In the genomic region with DNA sequence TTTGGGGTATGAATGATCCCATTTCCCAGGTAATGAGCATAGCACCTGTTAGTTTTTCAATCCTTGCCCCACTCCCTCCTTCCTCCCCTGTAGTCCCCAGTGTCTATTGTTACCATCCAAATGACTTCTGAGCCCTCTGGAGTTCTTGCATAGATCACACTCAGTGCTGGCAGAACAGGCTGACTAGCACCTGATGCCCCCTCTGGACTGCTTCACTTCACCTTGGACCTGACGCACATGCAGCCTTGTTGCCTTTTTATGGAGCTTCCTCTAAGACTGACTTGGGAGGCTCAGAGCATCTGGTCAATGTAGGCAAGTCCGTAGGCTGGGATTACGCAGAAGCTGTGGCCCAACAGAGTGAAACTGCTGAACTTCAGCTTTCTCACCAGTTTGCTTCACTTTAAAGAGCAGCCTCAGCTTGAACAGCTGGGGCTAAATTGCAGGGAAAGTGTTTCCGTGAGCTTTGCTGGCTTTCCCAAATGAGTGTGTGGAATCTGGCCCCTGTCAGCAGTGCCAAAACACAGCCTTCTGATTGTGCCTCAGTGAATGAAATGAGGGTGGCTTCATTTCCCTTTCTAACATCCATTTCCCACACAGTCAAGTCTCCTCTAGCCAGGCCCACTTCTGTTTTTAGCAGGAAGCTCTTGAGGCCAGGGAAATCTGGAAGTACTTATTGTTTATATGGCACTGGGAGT, we compare ENCODE assay signal across 1 cellular context.
TF ChIP-seq lines count a peak whose summit lies in the region.

No MANE protein-coding gene starts in this region.

TF ChIP-seq in GM23338, 12 proteins besides CTCF, POLR2A, EP300 and RAD21 (continued from another document):
- TF ChIP-seq, protein P1, sequence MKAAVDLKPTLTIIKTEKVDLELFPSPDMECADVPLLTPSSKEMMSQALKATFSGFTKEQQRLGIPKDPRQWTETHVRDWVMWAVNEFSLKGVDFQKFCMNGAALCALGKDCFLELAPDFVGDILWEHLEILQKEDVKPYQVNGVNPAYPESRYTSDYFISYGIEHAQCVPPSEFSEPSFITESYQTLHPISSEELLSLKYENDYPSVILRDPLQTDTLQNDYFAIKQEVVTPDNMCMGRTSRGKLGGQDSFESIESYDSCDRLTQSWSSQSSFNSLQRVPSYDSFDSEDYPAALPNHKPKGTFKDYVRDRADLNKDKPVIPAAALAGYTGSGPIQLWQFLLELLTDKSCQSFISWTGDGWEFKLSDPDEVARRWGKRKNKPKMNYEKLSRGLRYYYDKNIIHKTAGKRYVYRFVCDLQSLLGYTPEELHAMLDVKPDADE (IDR thresholded peaks at IDR 0.05): no peak
- TF ChIP-seq ZNF114 (CRISPR knock-in tag; IDR thresholded peaks at IDR 0.05): no peak
- no peak for TF ChIP-seq STAT1 (IDR thresholded peaks at IDR 0.05; ENCODE audit: unreplicated experiment)
- no peak for TF ChIP-seq CREB1 (CRISPR knock-in tag; IDR thresholded peaks at IDR 0.05; ENCODE audit: low read depth)
- no peak for TF ChIP-seq ZNF462 (CRISPR knock-in tag; IDR thresholded peaks at IDR 0.05)
- TF ChIP-seq, protein P2, sequence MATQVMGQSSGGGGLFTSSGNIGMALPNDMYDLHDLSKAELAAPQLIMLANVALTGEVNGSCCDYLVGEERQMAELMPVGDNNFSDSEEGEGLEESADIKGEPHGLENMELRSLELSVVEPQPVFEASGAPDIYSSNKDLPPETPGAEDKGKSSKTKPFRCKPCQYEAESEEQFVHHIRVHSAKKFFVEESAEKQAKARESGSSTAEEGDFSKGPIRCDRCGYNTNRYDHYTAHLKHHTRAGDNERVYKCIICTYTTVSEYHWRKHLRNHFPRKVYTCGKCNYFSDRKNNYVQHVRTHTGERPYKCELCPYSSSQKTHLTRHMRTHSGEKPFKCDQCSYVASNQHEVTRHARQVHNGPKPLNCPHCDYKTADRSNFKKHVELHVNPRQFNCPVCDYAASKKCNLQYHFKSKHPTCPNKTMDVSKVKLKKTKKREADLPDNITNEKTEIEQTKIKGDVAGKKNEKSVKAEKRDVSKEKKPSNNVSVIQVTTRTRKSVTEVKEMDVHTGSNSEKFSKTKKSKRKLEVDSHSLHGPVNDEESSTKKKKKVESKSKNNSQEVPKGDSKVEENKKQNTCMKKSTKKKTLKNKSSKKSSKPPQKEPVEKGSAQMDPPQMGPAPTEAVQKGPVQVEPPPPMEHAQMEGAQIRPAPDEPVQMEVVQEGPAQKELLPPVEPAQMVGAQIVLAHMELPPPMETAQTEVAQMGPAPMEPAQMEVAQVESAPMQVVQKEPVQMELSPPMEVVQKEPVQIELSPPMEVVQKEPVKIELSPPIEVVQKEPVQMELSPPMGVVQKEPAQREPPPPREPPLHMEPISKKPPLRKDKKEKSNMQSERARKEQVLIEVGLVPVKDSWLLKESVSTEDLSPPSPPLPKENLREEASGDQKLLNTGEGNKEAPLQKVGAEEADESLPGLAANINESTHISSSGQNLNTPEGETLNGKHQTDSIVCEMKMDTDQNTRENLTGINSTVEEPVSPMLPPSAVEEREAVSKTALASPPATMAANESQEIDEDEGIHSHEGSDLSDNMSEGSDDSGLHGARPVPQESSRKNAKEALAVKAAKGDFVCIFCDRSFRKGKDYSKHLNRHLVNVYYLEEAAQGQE (IDR thresholded peaks at IDR 0.05; ENCODE audit: unreplicated experiment): no peak
- no peak for TF ChIP-seq ZNF331 (CRISPR knock-in tag; IDR thresholded peaks at IDR 0.05; ENCODE audit: low read depth)
